In genomic region chr6:63307581-63308246, GRCh38 we compare ENCODE assay signal across 8 cellular contexts. TPM values are rescaled to one million over a fixed set of nuclear protein-coding genes. Genes with fewer than 3 reads are reported as not detected.
DNase-seq lines count a peak whose midpoint lies in the region; ATAC-seq, FAIRE-seq and TF ChIP-seq lines count a peak whose summit lies in the region.

No MANE protein-coding gene starts in this region.

- intact Hi-C loops in endothelial cell of umbilical vein (cut with micrococcal nuclease): loop anchor here (1.0 to 5.0 kb wide), 3 partner anchors 265 to 495 kb away; partner anchors contain the start of genes LOC128125822 and PTP4A1
- intact Hi-C loops in esophagus squamous epithelium (cut with DNase I): no loop called here

- H3K4me1 ChIP-seq in endothelial cell of umbilical vein (ENCODE audit: control insufficient read depth, extremely low read depth, insufficient read depth, low read length) (no peaks in the 10 kb centered on the region), esophagus squamous epithelium (no peaks in the 10 kb centered on the region)

- peak; percentile 24 for DNase-seq in DMS53 treated with DMSO at 0.1 percent for 48 hours (lab: John Stamatoyannopoulos, UW; ENCODE audit: unreplicated experiment)
- DNase-seq in NOMO-1 treated with DMSO at 0.1 percent for 48 hours (lab: John Stamatoyannopoulos, UW; ENCODE audit: unreplicated experiment): peak; percentile 77
- DNase-seq in endothelial cell of umbilical vein (ENCODE audit: low read depth, low spot score): peak; percentile 53
- peak; percentile 3 for DNase-seq in retinal pigment epithelial cell (ENCODE audit: low read depth)
- no peak for DNase-seq in NCI-H1048 (lab: John Stamatoyannopoulos, UW)
- no peak for DNase-seq in esophagus squamous epithelium (lab: John Stamatoyannopoulos, UW)

- WGBS in esophagus squamous epithelium, 2 donors: 46 to 63% methylated on average over 3 of the region's 3 CpGs

- H3K4me3 ChIP-seq in endothelial cell of umbilical vein (replicated peaks in 1 of 3; ENCODE audit: insufficient read depth in 1 of 3, low read depth in 1 of 3, low read length in 3 of 3): peak overlapping the region in 1 of 3 experiments; percentile 11
- no peak overlapping the region for H3K4me3 ChIP-seq in retinal pigment epithelial cell (ENCODE audit: low read length)
- no peak overlapping the region for H3K4me3 ChIP-seq in esophagus squamous epithelium

- ATAC-seq in GM19372 (IDR thresholded peaks at IDR 0.05; ENCODE audit: low read depth, unreplicated experiment): peak; percentile 95
- peak; percentile 89 for ATAC-seq in HG03280 (IDR thresholded peaks at IDR 0.05; ENCODE audit: unreplicated experiment)

- TF ChIP-seq POLR2A in endothelial cell of umbilical vein (IDR thresholded peaks at IDR 0.05; ENCODE audit: low read depth, low read length): no peak
- TF ChIP-seq POLR2A in esophagus squamous epithelium (IDR thresholded peaks at IDR 0.05): no peak

- H4K20me1 ChIP-seq in endothelial cell of umbilical vein (replicated peaks; ENCODE audit: control insufficient read depth, extremely low read depth, insufficient read depth, low read length): no peaks in the 10 kb centered on the region

- CTCF ChIA-PET in endothelial cell of umbilical vein (lab: Charles Lee): interaction anchor here (0.7 to 3.7 kb wide), 8 partner anchors 10 to 495 kb away, joined by 3 to 53 read pairs (median 4); partner anchors contain the start of gene LGSN

- BruUV-seq in endothelial cell of umbilical vein (replicated peaks; lab: Mats Ljungman, UMichigan): no TSS peak

- H3K36me3 ChIP-seq in endothelial cell of umbilical vein (ENCODE audit: control insufficient read depth in 2 of 2, extremely low read depth in 1 of 2, insufficient read depth in 2 of 2, low read length in 2 of 2): no peaks in the 10 kb centered on the region
- no peaks in the 10 kb centered on the region for H3K36me3 ChIP-seq in esophagus squamous epithelium

- POLR2A ChIA-PET in endothelial cell of umbilical vein (lab: Charles Lee): no interaction called here

- TF ChIP-seq CTCF in endothelial cell of umbilical vein (IDR thresholded peaks at IDR 0.05; ENCODE audit: extremely low read depth in 1 of 2, insufficient read depth in 1 of 2, low read depth in 1 of 2, low read length in 2 of 2) (peak; percentile 32 to 40), retinal pigment epithelial cell (conservative IDR thresholded peaks at IDR 0.05; ENCODE audit: low read depth, low read length) (peak; percentile 54), esophagus squamous epithelium (IDR thresholded peaks at IDR 0.05) (peak in 2 of 6 experiments; percentile 14 to 45)

- no peaks in the 10 kb centered on the region for H3K9me3 ChIP-seq in endothelial cell of umbilical vein (replicated peaks; ENCODE audit: control insufficient read depth, insufficient read depth, low read length)
- no peaks in the 10 kb centered on the region for H3K9me3 ChIP-seq in esophagus squamous epithelium

- FAIRE-seq in endothelial cell of umbilical vein (lab: Jason Lieb, UNC): no peak

- no peak overlapping the region for H3K9ac ChIP-seq in endothelial cell of umbilical vein (replicated peaks; ENCODE audit: extremely low read depth, insufficient read depth, low read length)

- H3K79me2 ChIP-seq in endothelial cell of umbilical vein (ENCODE audit: control insufficient read depth, insufficient read depth, low read length): no peaks in the 10 kb centered on the region

- H3K27ac ChIP-seq in endothelial cell of umbilical vein (ENCODE audit: insufficient read depth, low read depth, low read length) (no peak overlapping the region), esophagus squamous epithelium (no peak overlapping the region)

- H3K27me3 ChIP-seq in endothelial cell of umbilical vein (ENCODE audit: control insufficient read depth in 2 of 2, insufficient read depth in 2 of 2, low read length in 2 of 2) (no peaks in the 10 kb centered on the region), esophagus squamous epithelium (no peaks in the 10 kb centered on the region)

- H3K4me2 ChIP-seq in endothelial cell of umbilical vein (ENCODE audit: insufficient read depth, low read length): peak overlapping the region; percentile 50

- dilution Hi-C loops in endothelial cell of umbilical vein (cut with MboI; ENCODE audit: extremely low pct_ligation_motif_present, low sequenced_read_pairs): no loop called here

- H3K9me1 ChIP-seq in endothelial cell of umbilical vein (replicated peaks; ENCODE audit: control insufficient read depth, extremely low read depth, insufficient read depth, low read length): no peaks in the 10 kb centered on the region

- no peak overlapping the region for H2AFZ ChIP-seq in endothelial cell of umbilical vein (ENCODE audit: low read depth, low read length)

TF ChIP-seq in endothelial cell of umbilical vein, 7 proteins besides CTCF, POLR2A, EP300 and RAD21:
- no peak for TF ChIP-seq EZH2 (IDR thresholded peaks at IDR 0.05; ENCODE audit: borderline replicate concordance, low read depth, low read length, severe bottlenecking)
- no peak for TF ChIP-seq MYC (IDR thresholded peaks at IDR 0.05; ENCODE audit: low read depth, low read length)
- no peak for TF ChIP-seq POLR2AphosphoS5 (IDR thresholded peaks at IDR 0.05; ENCODE audit: insufficient read depth, low read depth, low read length)
- no peak for TF ChIP-seq FOS (IDR thresholded peaks at IDR 0.05; ENCODE audit: borderline replicate concordance, insufficient read depth, low read length)
- no peak for TF ChIP-seq GATA2 (IDR thresholded peaks at IDR 0.05; ENCODE audit: insufficient read depth, insufficient read length, low read depth, low read length)
- no peak for TF ChIP-seq JUN (IDR thresholded peaks at IDR 0.05; ENCODE audit: borderline replicate concordance, insufficient read depth, insufficient read length, low read depth)
- TF ChIP-seq, protein P1, sequence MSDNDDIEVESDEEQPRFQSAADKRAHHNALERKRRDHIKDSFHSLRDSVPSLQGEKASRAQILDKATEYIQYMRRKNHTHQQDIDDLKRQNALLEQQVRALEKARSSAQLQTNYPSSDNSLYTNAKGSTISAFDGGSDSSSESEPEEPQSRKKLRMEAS (IDR thresholded peaks at IDR 0.05; ENCODE audit: insufficient read depth, insufficient read length): no peak

RNA-seq across cellular contexts. Expression of gene LGSN, which starts 12.1 kb away (rescaled TPM):
- total RNA-seq in endothelial cell of umbilical vein: not detected in 2 replicates
- not detected in 2 replicates for polyA plus RNA-seq in endothelial cell of umbilical vein
- polyA plus RNA-seq in endothelial cell of umbilical vein (2011; cell fraction: cytosol; rRNA removed): not detected in 2 replicates
- polyA plus RNA-seq in endothelial cell of umbilical vein (2011; cell fraction: nucleus; rRNA removed): not detected in 2 replicates
- polyA plus RNA-seq in endothelial cell of umbilical vein (2012): not detected in 2 replicates
- not detected in 2 replicates for polyA minus RNA-seq in endothelial cell of umbilical vein
- polyA minus RNA-seq in endothelial cell of umbilical vein (2011; cell fraction: cytosol; rRNA and poly(A)+ RNA removed): 2.8 TPM
- polyA minus RNA-seq in endothelial cell of umbilical vein (2011; cell fraction: nucleus; rRNA and poly(A)+ RNA removed): not detected in 2 replicates
- total RNA-seq in esophagus squamous epithelium: not detected

Comparison
In these comparisons a context has a peak if more than half of its experiments do, and no peak if none do; other contexts are left out.
1. DNase-seq: peak in DMS53 treated with DMSO at 0.1 percent for 48 hours (single experiment), NOMO-1 treated with DMSO at 0.1 percent for 48 hours (single experiment), endothelial cell of umbilical vein (single experiment) and retinal pigment epithelial cell (single experiment); none in NCI-H1048 (single experiment) and esophagus squamous epithelium (single experiment).